ENCODE assay signal across 13 cellular contexts in the genomic region with DNA sequence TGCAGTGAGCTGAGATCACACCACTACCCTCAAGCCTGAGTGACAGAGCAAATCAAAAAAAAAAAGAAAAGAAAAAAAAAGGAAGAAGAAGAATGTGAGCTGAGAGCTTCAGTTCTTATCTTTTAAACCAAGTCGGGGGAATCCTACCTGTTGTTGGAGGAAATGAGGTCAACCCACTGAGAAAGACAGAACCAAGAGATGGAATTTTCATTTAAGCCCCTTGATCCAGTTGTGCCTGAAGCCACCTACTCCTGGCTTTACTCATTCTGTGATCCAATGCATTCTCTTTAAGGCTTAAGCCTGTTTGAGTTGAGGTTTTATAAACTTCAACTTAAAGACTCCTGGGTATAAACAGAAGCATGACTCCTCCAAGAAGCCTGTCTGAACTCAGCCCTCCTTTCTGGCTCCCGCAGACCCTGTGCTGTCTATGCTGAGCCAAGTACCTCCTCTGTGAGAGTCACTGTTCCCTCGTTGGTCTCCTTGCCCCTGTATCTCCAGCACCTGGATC. TPM values are rescaled to one million over a fixed set of nuclear protein-coding genes. Genes with fewer than 3 reads are reported as not detected.
DNase-seq lines count a peak whose midpoint lies in the region; ATAC-seq and TF ChIP-seq lines count a peak whose summit lies in the region.
"Had no signal": no experiment of that assay in that cellular context is flagged by ENCODE, and none has a peak within 500 bp of the region (broad histone marks: within the 10 kb centered on the region; RNA-seq: fewer than 3 reads in every experiment).

No MANE protein-coding gene starts in this region.

- no peaks in the 10 kb centered on the region for H3K27me3 Mint-ChIP-seq in naive B cell

- H3K36me3 Mint-ChIP-seq in naive B cell, result no peaks in the 10 kb centered on the region
- H3K36me3 Mint-ChIP-seq: immature natural killer cell had no signal

- no peak for DNase-seq in Right ventricle myocardium superior
- DNase-seq in cardiac septum (ENCODE audit: low spot score), result no peak
- no peak for DNase-seq in naive B cell
- no peak for DNase-seq in vagina (ENCODE audit: extremely low spot score in 2 of 2)
- no peak for DNase-seq in ACHN
- DNase-seq in activated gamma-delta T cell (lab: John Stamatoyannopoulos, UW), result no peak
- DNase-seq in globus pallidus (ENCODE audit: low spot score), result no peak
- DNase-seq: activated T-cell treated with anti-CD3 and anti-CD28 coated beads, Interleukin-2, amount 50 U/mL, for 72 hours; immature natural killer cell; Karpas-422; NCI-H446 treated with DMSO at 0.1 percent for 48 hours had no signal

- no peak overlapping the region for H3K4me3 ChIP-seq in duodenal mucosa (ENCODE audit: low read depth in 1 of 2, low read length in 2 of 2)
- H3K4me3 ChIP-seq in vagina, result no peak overlapping the region

- no peaks in the 10 kb centered on the region for H3K36me3 ChIP-seq in duodenal mucosa (ENCODE audit: control insufficient read depth in 1 of 2, insufficient read depth in 2 of 2, low read length in 2 of 2)
- H3K36me3 ChIP-seq in vagina, result no peaks in the 10 kb centered on the region

- TF ChIP-seq POLR2A in vagina (IDR thresholded peaks at IDR 0.05), result no peak

- intact Hi-C loops in Right ventricle myocardium superior (cut with DNase I) (loop anchor here (10.0 kb wide), 1 partner anchor 127 kb away; no protein-coding TSS in a partner anchor), cardiac septum (cut with DNase I) (loop anchor here (10.0 kb wide), 1 partner anchor 137 kb away; no protein-coding TSS in a partner anchor), vagina (cut with DNase I) (loop anchor here (10.0 kb wide), 1 partner anchor 157 kb away; no protein-coding TSS in a partner anchor)

- H3K27me3 ChIP-seq in duodenal mucosa (ENCODE audit: control insufficient read depth in 1 of 2, insufficient read depth in 2 of 2, low read length in 2 of 2) (no peaks in the 10 kb centered on the region), vagina (no peaks in the 10 kb centered on the region)

- H3K4me1 Mint-ChIP-seq in naive B cell, result peaks cover 35 to 44% (median 37%) of the 10 kb centered on the region in 3 donors

- no peak overlapping the region for H3K9ac ChIP-seq in duodenal mucosa (ENCODE audit: low read depth in 1 of 2, low read length in 2 of 2)

- no peaks in the 10 kb centered on the region for H3K9me3 ChIP-seq in duodenal mucosa (ENCODE audit: control insufficient read depth in 1 of 2, low read length in 2 of 2)
- H3K9me3 ChIP-seq in vagina, result no peaks in the 10 kb centered on the region

- no peak for TF ChIP-seq CTCF in vagina (IDR thresholded peaks at IDR 0.05)

- H3K27ac ChIP-seq in duodenal mucosa (ENCODE audit: low read depth, low read length) (peak overlapping the region; percentile 11), vagina (peak overlapping the region; percentile 35)

- ATAC-seq in Right ventricle myocardium superior (ENCODE audit: poor library complexity) (peak; percentile 28), naive B cell (ENCODE audit: low read depth in 2 of 2) (peak; percentile 10 to 14)
- ATAC-seq: activated T-cell treated with anti-CD3 and anti-CD28 coated beads, Interleukin-2, amount 50 U/mL, for 72 hours had no signal

- H3K4me3 Mint-ChIP-seq in naive B cell, result peak overlapping the region in 3 of 8 donors; percentile 13 to 53 (median 52)
- H3K4me3 Mint-ChIP-seq: activated T-cell treated with anti-CD3 and anti-CD28 coated beads, Interleukin-2, amount 50 U/mL, for 72 hours; immature natural killer cell had no signal

- H3K27ac Mint-ChIP-seq in naive B cell, result peak overlapping the region; percentile 29 to 94 (median 88)
- H3K27ac Mint-ChIP-seq: activated T-cell treated with anti-CD3 and anti-CD28 coated beads, Interleukin-2, amount 50 U/mL, for 72 hours; immature natural killer cell had no signal

- H3K4me1 ChIP-seq in duodenal mucosa (ENCODE audit: control insufficient read depth in 1 of 2, insufficient read depth in 2 of 2, low read length in 2 of 2) (peaks cover 14 to 17% of the 10 kb centered on the region in 2 donors), vagina (peaks cover 31% of the 10 kb centered on the region)

- in situ Hi-C loops in ACHN (cut with HindIII; ENCODE audit: low pct_ligation_motif_present, low pct_unique_long_range_greater_than_20kb, low sequenced_read_pairs), result no loop called here

- H3K9me3 Mint-ChIP-seq in naive B cell, result peaks cover 0 to 11% (median 0%) of the 10 kb centered on the region in 7 donors
- H3K9me3 Mint-ChIP-seq: immature natural killer cell had no signal

RNA-seq across cellular contexts. Expression of a gene that starts 32.5 kb away (rescaled TPM):
- total RNA-seq in Right ventricle myocardium superior (4.1 TPM), cardiac septum (1.9 TPM), vagina (not detected)
- 10 to 100 TPM in 2 of 6 donors, 1 to 10 TPM in 4; 3.2 to 12.2 (median 6.3) TPM for polyA plus RNA-seq in naive B cell (ENCODE audit: low read depth in 6 of 6)
- total RNA-seq: skeletal muscle tissue had no signal
